13 cellular contexts compared by ENCODE assay signal in genomic region chr1:212646588-212646987, GRCh38. TPM values are rescaled to one million over a fixed set of nuclear protein-coding genes. Genes with fewer than 3 reads are reported as not detected.
DNase-seq lines count a peak whose midpoint lies in the region; ATAC-seq and TF ChIP-seq lines count a peak whose summit lies in the region.
"Had no signal": no experiment of that assay in that cellular context is flagged by ENCODE, and none has a peak within 500 bp of the region (broad histone marks: within the 10 kb centered on the region; RNA-seq: fewer than 3 reads in every experiment).

No MANE protein-coding gene starts in this region.

- H3K36me3 Mint-ChIP-seq in osteocyte (ENCODE audit: unreplicated experiment) (no peaks in the 10 kb centered on the region), type B pancreatic cell (no peaks in the 10 kb centered on the region)
- H3K36me3 Mint-ChIP-seq: CD14-positive monocyte; CD8-positive, alpha-beta memory T cell had no signal

- H3K4me1 Mint-ChIP-seq in osteocyte (ENCODE audit: unreplicated experiment) (peaks cover 17% of the 10 kb centered on the region), type B pancreatic cell (ENCODE audit: unreplicated experiment) (no peaks in the 10 kb centered on the region)
- H3K4me1 Mint-ChIP-seq: CD8-positive, alpha-beta memory T cell had no signal

- intact Hi-C loops in Right ventricle myocardium inferior (cut with DNase I): no loop called here
- intact Hi-C loops in left ventricle myocardium superior (cut with micrococcal nuclease): no loop called here

- TF ChIP-seq CTCF in osteocyte (IDR thresholded peaks at IDR 0.05): no peak
- no peak for TF ChIP-seq CTCF in type B pancreatic cell (conservative IDR thresholded peaks at IDR 0.05)
- TF ChIP-seq CTCF in GM13977 (IDR thresholded peaks at IDR 0.05; ENCODE audit: extremely low read depth, insufficient read depth, missing control alignments): no peak

- no peak for DNase-seq in Right ventricle myocardium inferior (ENCODE audit: missing footprints)
- no peak for DNase-seq in left ventricle myocardium superior
- DNase-seq in islet precursor cell: peak; percentile 32
- peak; percentile 78 for DNase-seq in osteocyte (ENCODE audit: extremely low spot score, unreplicated experiment)
- no peak for DNase-seq in type B pancreatic cell (ENCODE audit: extremely low spot score, unreplicated experiment)
- DNase-seq in NCI-H2227 (lab: John Stamatoyannopoulos, UW; ENCODE audit: unreplicated experiment): no peak
- DNase-seq in GM13977 (ENCODE audit: low spot score): no peak
- DNase-seq: Caco-2; CD8-positive, alpha-beta memory T cell; DMS53; GF-D8; GM23248 had no signal

- H3K9me3 Mint-ChIP-seq in osteocyte (ENCODE audit: unreplicated experiment): no peaks in the 10 kb centered on the region
- H3K9me3 Mint-ChIP-seq in type B pancreatic cell: no peaks in the 10 kb centered on the region
- H3K9me3 Mint-ChIP-seq: CD14-positive monocyte; CD8-positive, alpha-beta memory T cell had no signal

- ATAC-seq in Right ventricle myocardium inferior (peak; percentile 14), left ventricle myocardium superior (no peak)

- in situ Hi-C loops in GM13977 (cut with MboI; ENCODE audit: low pct_unique_long_range_greater_than_20kb, low sequenced_read_pairs, unreplicated experiment): no loop called here

- H3K4me3 Mint-ChIP-seq in osteocyte (ENCODE audit: unreplicated experiment) (no peak overlapping the region), type B pancreatic cell (no peak overlapping the region)
- H3K4me3 Mint-ChIP-seq: CD14-positive monocyte; CD8-positive, alpha-beta memory T cell had no signal

- no peak overlapping the region for H3K27ac Mint-ChIP-seq in osteocyte (ENCODE audit: unreplicated experiment)
- no peak overlapping the region for H3K27ac Mint-ChIP-seq in type B pancreatic cell

- H3K27me3 Mint-ChIP-seq in osteocyte (ENCODE audit: unreplicated experiment) (peaks cover 10% of the 10 kb centered on the region), type B pancreatic cell (peaks cover 7% of the 10 kb centered on the region)

RNA-seq across cellular contexts. Expression of gene ATF3, which starts 38.0 kb away (rescaled TPM):
- total RNA-seq in Right ventricle myocardium inferior: 13.7 TPM
- 14.6 TPM for total RNA-seq in left ventricle myocardium superior
- 18.7 and 45.3 TPM in 2 replicates for total RNA-seq in osteocyte
- total RNA-seq in type B pancreatic cell (ENCODE audit: low replicate concordance): 23.9 and 117 TPM in 2 replicates

RNA-seq across cellular contexts. Expression of gene BATF3, which starts 53.1 kb away (rescaled TPM):
- 1.2 TPM for total RNA-seq in Right ventricle myocardium inferior
- total RNA-seq in left ventricle myocardium superior: 1.6 TPM
- 0.56 and 0.71 TPM in 2 replicates for total RNA-seq in osteocyte
- total RNA-seq in type B pancreatic cell (ENCODE audit: low replicate concordance): 0.55 and 0.72 TPM in 2 replicates

Comparison
In these comparisons a context has a peak if more than half of its experiments do, and no peak if none do; other contexts are left out.
1. DNase-seq: peak in islet precursor cell (single experiment) and osteocyte (single experiment); none in Right ventricle myocardium inferior (single experiment), left ventricle myocardium superior (single experiment), type B pancreatic cell (single experiment), NCI-H2227 (single experiment) and GM13977 (single experiment).